ENCODE assay signal across 1 cellular context in the genomic region with DNA sequence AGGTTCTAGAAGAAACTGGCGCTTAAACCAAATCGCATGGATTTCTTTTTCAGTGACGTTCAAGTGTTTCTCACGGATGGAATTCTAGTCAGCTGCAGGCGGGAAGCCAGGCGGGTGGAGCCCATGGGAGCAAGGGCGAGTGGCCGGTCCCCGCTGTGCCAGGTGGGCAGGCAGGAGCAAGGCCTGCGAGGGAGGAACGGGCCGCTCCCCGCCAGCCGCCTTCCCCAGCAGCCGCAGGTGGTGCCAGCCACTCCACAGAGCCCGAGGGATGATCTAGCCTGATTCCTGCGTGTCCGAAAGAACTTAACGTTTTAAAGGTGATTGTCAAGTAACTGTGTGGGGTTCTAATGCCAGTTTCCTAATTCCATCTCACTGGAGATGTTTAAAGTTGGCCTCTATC.
TF ChIP-seq lines count a peak whose summit lies in the region.

No MANE protein-coding gene starts in this region.

TF ChIP-seq in IMR-90, 13 proteins besides CTCF, POLR2A, EP300 and RAD21 (continued from another document):
- no peak for TF ChIP-seq RCOR1 (IDR thresholded peaks at IDR 0.05; ENCODE audit: insufficient replicate concordance, low read length)
